1 cellular context compared by ENCODE assay signal in the genomic region with DNA sequence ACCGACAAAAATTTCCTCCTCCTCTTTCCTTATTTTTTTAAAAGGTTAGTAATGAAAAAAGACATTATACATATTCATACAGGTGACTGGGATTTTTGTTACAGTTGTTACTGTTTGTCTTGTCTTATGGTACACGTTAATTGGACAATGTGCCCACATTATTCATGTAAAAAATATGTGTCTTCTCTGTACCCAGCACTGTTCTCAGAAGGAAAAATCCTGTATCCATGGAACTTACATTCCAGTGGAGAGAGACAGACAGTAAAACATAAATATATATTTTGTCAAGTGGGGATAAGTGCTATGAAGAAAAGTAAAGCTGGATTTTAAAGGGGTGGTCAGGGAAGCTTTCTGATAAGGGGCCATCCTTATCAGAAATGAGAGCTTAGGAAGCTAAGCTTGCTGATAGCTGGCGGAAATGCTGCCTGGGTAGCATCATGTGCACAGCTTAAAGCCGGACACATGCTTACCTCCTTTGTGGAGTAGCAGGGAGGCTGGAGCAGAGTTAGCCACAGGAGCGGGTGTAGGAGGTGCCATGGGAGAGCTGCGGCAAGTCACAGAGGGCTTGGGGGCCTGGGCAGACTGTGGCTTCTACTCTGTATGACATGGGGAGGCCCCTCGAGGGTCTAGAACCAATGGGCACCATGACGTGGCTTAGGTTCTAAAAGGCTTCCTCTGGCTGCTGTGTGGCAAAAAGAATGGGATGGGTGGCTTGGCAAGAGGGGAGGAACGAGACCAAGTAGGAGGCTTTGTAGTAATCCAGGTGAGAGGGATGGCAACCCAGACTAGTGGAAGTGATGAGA.
TF ChIP-seq lines count a peak whose summit lies in the region.

No MANE protein-coding gene starts in this region.

TF ChIP-seq in H1, 55 proteins besides CTCF, POLR2A, EP300 and RAD21:
- TF ChIP-seq, protein P1, sequence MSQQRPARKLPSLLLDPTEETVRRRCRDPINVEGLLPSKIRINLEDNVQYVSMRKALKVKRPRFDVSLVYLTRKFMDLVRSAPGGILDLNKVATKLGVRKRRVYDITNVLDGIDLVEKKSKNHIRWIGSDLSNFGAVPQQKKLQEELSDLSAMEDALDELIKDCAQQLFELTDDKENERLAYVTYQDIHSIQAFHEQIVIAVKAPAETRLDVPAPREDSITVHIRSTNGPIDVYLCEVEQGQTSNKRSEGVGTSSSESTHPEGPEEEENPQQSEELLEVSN (IDR thresholded peaks at IDR 0.05): no peak
- no peak for TF ChIP-seq YY1 (IDR thresholded peaks at IDR 0.05; ENCODE audit: low read depth, low read length)
- no peak for TF ChIP-seq CREB1 (IDR thresholded peaks at IDR 0.05)
- no peak for TF ChIP-seq TCF12 (IDR thresholded peaks at IDR 0.05; ENCODE audit: low read depth, low read length)
- TF ChIP-seq KDM5A (IDR thresholded peaks at IDR 0.05; ENCODE audit: low read length): no peak
- no peak for TF ChIP-seq KDM4A (IDR thresholded peaks at IDR 0.05; ENCODE audit: low read depth, low read length, severe bottlenecking)
- TF ChIP-seq, protein P2, sequence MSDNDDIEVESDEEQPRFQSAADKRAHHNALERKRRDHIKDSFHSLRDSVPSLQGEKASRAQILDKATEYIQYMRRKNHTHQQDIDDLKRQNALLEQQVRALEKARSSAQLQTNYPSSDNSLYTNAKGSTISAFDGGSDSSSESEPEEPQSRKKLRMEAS (IDR thresholded peaks at IDR 0.05): no peak
- TF ChIP-seq JUND (IDR thresholded peaks at IDR 0.05; ENCODE audit: low read length): no peak
- no peak for TF ChIP-seq JUN (IDR thresholded peaks at IDR 0.05; ENCODE audit: low read depth, low read length)
- TF ChIP-seq POLR2AphosphoS5 (IDR thresholded peaks at IDR 0.05; ENCODE audit: low read depth, low read length): no peak
- no peak for TF ChIP-seq MAFK (IDR thresholded peaks at IDR 0.05; ENCODE audit: low read depth, low read length)
- no peak for TF ChIP-seq ASH2L (IDR thresholded peaks at IDR 0.05; ENCODE audit: low read length)
- no peak for TF ChIP-seq RNF2 (IDR thresholded peaks at IDR 0.05; ENCODE audit: borderline replicate concordance, low read depth, low read length, missing control alignments, poor library complexity, severe bottlenecking)
- no peak for TF ChIP-seq RXRA (IDR thresholded peaks at IDR 0.05; ENCODE audit: insufficient read depth, low read depth, low read length)
- TF ChIP-seq EGR1 (IDR thresholded peaks at IDR 0.05; ENCODE audit: borderline replicate concordance, low read depth, low read length): no peak
